ENCODE assay signal across 8 cellular contexts in genomic region chr14:31705731-31706130, GRCh38.
"Had no signal": no experiment of that assay in that cellular context is flagged by ENCODE, and none has a peak within 500 bp of the region (broad histone marks: within the 10 kb centered on the region; RNA-seq: fewer than 3 reads in every experiment).

No MANE protein-coding gene starts in this region.

- ATAC-seq: GM23338, K562 had no signal

- DNase-seq: H9, HCEC 1CT, IMR-90 had no signal

- H2AFZ ChIP-seq: GM23338 had no signal

- FAIRE-seq: H1, H54, K562 had no signal

- H3K27ac ChIP-seq: HL-60 had no signal

- H3K4me2 ChIP-seq: GM23338 had no signal

- H3K4me3 ChIP-seq: GM23338, K562 had no signal
